In the genomic region with DNA sequence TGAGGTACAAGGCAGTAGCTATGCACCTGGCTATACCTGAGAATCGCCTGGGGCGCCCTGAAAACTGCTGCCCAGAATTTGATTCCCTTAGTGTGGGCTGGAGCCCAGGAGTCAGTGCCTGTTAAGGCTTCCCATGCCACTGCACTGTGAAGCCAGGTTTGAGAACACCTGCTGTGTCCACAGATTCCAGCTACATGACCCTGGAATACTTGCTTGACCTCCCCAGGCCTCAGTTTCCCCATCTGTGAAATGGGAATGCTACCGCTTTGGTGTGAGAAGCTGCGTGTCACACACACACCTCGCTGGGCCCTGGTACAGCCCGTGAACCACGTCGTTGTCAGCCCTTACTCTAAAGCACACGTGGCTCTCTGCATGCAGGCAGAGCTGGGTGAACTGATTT, we compare ENCODE assay signal across 25 cellular contexts.
"Had no signal": no experiment of that assay in that cellular context is flagged by ENCODE, and none has a peak within 500 bp of the region (broad histone marks: within the 10 kb centered on the region; RNA-seq: fewer than 3 reads in every experiment).

No MANE protein-coding gene starts in this region.

- H3K27me3 ChIP-seq: colonic mucosa, pancreas, testis had no signal

- H3K27ac Mint-ChIP-seq: stimulated activated memory B cell treated with anti-CD40 and anti-IgM and Interleukin-4, amounts not matched to agents 10 μg/mL and 1 μg/mL and 100 μg/mL, for 72 hours had no signal

- H3K4me3 Mint-ChIP-seq: endodermal cell; naive thymus-derived CD4-positive, alpha-beta T cell; neural crest cell; stimulated activated memory B cell treated with anti-CD40 and anti-IgM and Interleukin-4, amounts not matched to agents 10 μg/mL and 1 μg/mL and 100 μg/mL, for 72 hours; stimulated activated naive CD8-positive, alpha-beta T cell treated with anti-CD3 and anti-CD28 coated beads, Interleukin-15, amount 100 ng/mL, for 72 hours had no signal

- H3K9me3 Mint-ChIP-seq: endodermal cell, neural crest cell had no signal

- H3K36me3 ChIP-seq: colonic mucosa, pancreas, prostate gland, spleen, tibial nerve, upper lobe of right lung had no signal

- H3K4me1 ChIP-seq: colonic mucosa, prostate gland had no signal

- H3K4me3 ChIP-seq: colonic mucosa, hepatocyte, lung, pancreas, prostate gland, spleen, testis, tibial nerve, upper lobe of right lung had no signal

- H3K27ac ChIP-seq: colonic mucosa, hepatocyte, pancreas, prostate gland, spleen, testis, tibial nerve, upper lobe of right lung had no signal

- H3K36me3 Mint-ChIP-seq: naive thymus-derived CD4-positive, alpha-beta T cell; stimulated activated memory B cell treated with anti-CD40 and anti-IgM and Interleukin-4, amounts not matched to agents 10 μg/mL and 1 μg/mL and 100 μg/mL, for 72 hours had no signal

- FAIRE-seq: endothelial cell of umbilical vein, kidney, pancreas had no signal

- H3K9me3 ChIP-seq: colonic mucosa, pancreas, prostate gland, spleen, testis, tibial nerve, upper lobe of right lung had no signal

- DNase-seq: colonic mucosa; effector CD4-positive, alpha-beta T cell; foreskin melanocyte; head of caudate nucleus; left colon; left ventricle myocardium superior; naive thymus-derived CD4-positive, alpha-beta T cell; nucleus accumbens; pancreas; spleen; stimulated activated CD4-positive, alpha-beta T cell treated with anti-CD3 and anti-CD28 coated beads, Interleukin-15, amount 100 ng/mL, for 24 hours; stimulated activated CD4-positive, alpha-beta T cell treated with anti-CD3 and anti-CD28 coated beads, Interleukin-1b, Interleukin-23, amount 100 ng/mL, for 48 hours; stimulated activated CD4-positive, alpha-beta T cell treated with anti-CD3 and anti-CD28 coated beads, Interleukin-4, amount 100 ng/mL, for 24 hours; stimulated activated naive CD8-positive, alpha-beta T cell treated with anti-CD3 and anti-CD28 coated beads, Interleukin-15, amount 100 ng/mL, for 72 hours; testis; upper lobe of right lung had no signal
